Comparison of ENCODE assay signal across 9 cellular contexts in the genomic region with DNA sequence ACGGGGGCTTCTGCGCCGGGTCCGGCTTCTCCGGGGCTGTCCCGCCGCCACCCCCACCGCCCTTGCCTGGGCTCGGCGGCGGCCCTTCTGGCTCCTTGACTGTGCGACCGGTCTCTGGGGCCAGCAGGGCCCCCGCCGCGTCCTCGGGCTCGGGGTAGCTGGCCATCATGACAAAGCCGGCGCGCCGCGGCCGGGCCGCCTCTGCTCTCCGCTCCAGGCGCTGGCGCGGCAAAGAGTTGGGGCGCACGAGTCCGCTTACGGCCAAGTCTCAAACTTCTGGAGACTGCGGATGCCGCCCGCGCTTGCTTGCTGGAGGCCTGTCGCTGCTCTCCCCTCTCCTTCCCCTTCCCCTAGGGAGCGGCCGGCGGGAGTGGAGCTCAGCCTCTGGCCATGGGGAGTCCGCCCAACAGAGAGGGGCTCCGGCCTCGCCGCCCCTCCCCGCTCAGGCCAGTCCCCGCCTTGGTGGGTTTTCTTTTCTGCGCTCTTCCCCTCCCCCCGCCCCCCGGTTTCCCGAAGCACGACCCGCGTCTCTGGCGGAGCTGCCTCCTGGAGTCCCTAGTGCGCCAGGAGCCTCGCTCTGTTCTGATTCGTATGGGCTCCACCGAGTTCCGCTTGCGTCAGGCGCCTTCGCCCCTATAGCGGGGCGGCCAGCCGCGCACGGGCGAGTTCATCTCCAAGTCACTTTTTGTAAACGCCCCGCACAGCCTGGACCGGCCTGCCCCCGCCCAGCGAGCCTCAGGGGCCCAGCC. TPM values are rescaled to one million over a fixed set of nuclear protein-coding genes. Genes with fewer than 3 reads are reported as not detected.
DNase-seq lines count a peak whose midpoint lies in the region; ATAC-seq, FAIRE-seq and TF ChIP-seq lines count a peak whose summit lies in the region.
"Had no signal": no experiment of that assay in that cellular context is flagged by ENCODE, and none has a peak within 500 bp of the region (broad histone marks: within the 10 kb centered on the region; RNA-seq: fewer than 3 reads in every experiment).

A gene (minus strand): TSS at position 584 of the 749 bp plus-strand sequence. CDS start 415 bp downstream, at position 169.
A gene (plus strand): TSS at position 664 of the 749 bp plus-strand sequence. CDS start 148 bp downstream, outside the sequence.

- peak within 1 kb of the TSS; percentile 63 for H3K4me3 ChIP-seq in A549
- H3K4me3 ChIP-seq in right atrium auricular region, result peak within 1 kb of the TSS; percentile 32 to 44
- peak within 1 kb of the TSS; percentile 9 to 54 (median 41) for H3K4me3 ChIP-seq in sigmoid colon

- intact Hi-C loops in sigmoid colon (cut with DNase I), result no loop called here

- TF ChIP-seq CTCF in A549 (IDR thresholded peaks at IDR 0.05) (no peak; the same call in 2 of the 3 replicates), right atrium auricular region (IDR thresholded peaks at IDR 0.05) (no peak), sigmoid colon (IDR thresholded peaks at IDR 0.05) (no peak)

- POLR2A ChIA-PET in A549 (lab: Yijun Ruan, JAX), result interaction anchor here (0.6 to 1.2 kb wide), 5 partner anchors 11 to 398 kb away, joined by 3 to 8 read pairs (median 3); no protein-coding TSS in a partner anchor

- no peaks in the 10 kb centered on the region for H3K36me3 Mint-ChIP-seq in activated T-cell treated with anti-CD3 and anti-CD28 coated beads, Interleukin-2, amount 50 U/mL, for 4 hours (ENCODE audit: insufficient read depth)

- no peaks in the 10 kb centered on the region for H3K9me3 Mint-ChIP-seq in activated T-cell treated with anti-CD3 and anti-CD28 coated beads, Interleukin-2, amount 50 U/mL, for 4 hours

- TF ChIP-seq POLR2A in A549 (IDR thresholded peaks at IDR 0.05; ENCODE audit: low read length) (peak; percentile 24), sigmoid colon (IDR thresholded peaks at IDR 0.05) (no peak)

- peak within 1 kb of the TSS; percentile 66 for H3K4me3 Mint-ChIP-seq in activated T-cell treated with anti-CD3 and anti-CD28 coated beads, Interleukin-2, amount 50 U/mL, for 4 hours

- H3K36me3 ChIP-seq in right atrium auricular region (no peaks in the 10 kb centered on the region), sigmoid colon (no peaks in the 10 kb centered on the region)

- H3K27ac ChIP-seq in A549 (peak within 1 kb of the TSS; percentile 86 to 89), right atrium auricular region (no peak within 1 kb of the TSS), sigmoid colon (no peak within 1 kb of the TSS), substantia nigra (ENCODE audit: low read depth, low read length, poor library complexity, severe bottlenecking) (no peak within 1 kb of the TSS)

- peak; percentile 82 to 90 for ATAC-seq in A549
- peak; percentile 51 for ATAC-seq in activated T-cell treated with anti-CD3 and anti-CD28 coated beads, Interleukin-2, amount 50 U/mL, for 4 hours
- ATAC-seq in HG03139 (IDR thresholded peaks at IDR 0.05; ENCODE audit: unreplicated experiment), result no peak
- no peak for ATAC-seq in GM18858 (IDR thresholded peaks at IDR 0.05; ENCODE audit: unreplicated experiment)
- ATAC-seq: HCT116 had no signal

- TF ChIP-seq RAD21 in A549 (conservative IDR thresholded peaks at IDR 0.05 in 1 of 2, IDR thresholded peaks at IDR 0.05 in 1 of 2), result no peak

- peak; percentile 23 to 67 for DNase-seq in A549 (ENCODE audit: low read depth in 1 of 2, low spot score in 1 of 2)
- DNase-seq in GOT3 (lab: John Stamatoyannopoulos, UW), result peak; percentile 57
- no peak for DNase-seq in activated T-cell treated with anti-CD3 and anti-CD28 coated beads, Interleukin-2, amount 50 U/mL, for 4 hours
- DNase-seq in right atrium auricular region (ENCODE audit: low spot score), result no peak
- DNase-seq in sigmoid colon, result no peak
- no peak for DNase-seq in substantia nigra (lab: John Stamatoyannopoulos, UW)

- CTCF ChIA-PET in A549 (lab: Yijun Ruan, JAX), result interaction anchor here (1.0 to 2.4 kb wide), 5 partner anchors 11 to 382 kb away, joined by 4 to 7 read pairs (median 6); no protein-coding TSS in a partner anchor

- WGBS in A549 (ENCODE audit: missing lambda C conversion rate), result 23% methylated on average over 11 of the region's 74 CpGs
- WGBS in sigmoid colon, 2 donors, result 1 to 2% methylated on average over 74 of the region's 74 CpGs

- H3K4me1 ChIP-seq in A549, result peaks cover 3% of the 10 kb centered on the region; the same call in 1 of the 3 replicates
- H3K4me1 ChIP-seq in right atrium auricular region, result peaks cover 0 to 48% of the 10 kb centered on the region in 2 donors
- peaks cover 2 to 50% (median 47%) of the 10 kb centered on the region in 4 donors for H3K4me1 ChIP-seq in sigmoid colon

- no peak for FAIRE-seq in A549 (lab: Jason Lieb, UNC)

- H3K27me3 ChIP-seq in right atrium auricular region, result peaks cover 50 to 86% of the 10 kb centered on the region in 2 donors
- H3K27me3 ChIP-seq in sigmoid colon, result peaks cover 87 to 100% (median 95%) of the 10 kb centered on the region in 3 donors

- TF ChIP-seq EP300 in A549 (IDR thresholded peaks at IDR 0.05), result no peak
- no peak for TF ChIP-seq EP300 in sigmoid colon (IDR thresholded peaks at IDR 0.05)

- H3K27me3 Mint-ChIP-seq in activated T-cell treated with anti-CD3 and anti-CD28 coated beads, Interleukin-2, amount 50 U/mL, for 4 hours (ENCODE audit: low read depth), result peaks cover 83% of the 10 kb centered on the region

- peaks cover 39% of the 10 kb centered on the region for H3K4me1 Mint-ChIP-seq in activated T-cell treated with anti-CD3 and anti-CD28 coated beads, Interleukin-2, amount 50 U/mL, for 4 hours (ENCODE audit: low read depth)

- no peaks in the 10 kb centered on the region for H3K9me3 ChIP-seq in A549
- H3K9me3 ChIP-seq in right atrium auricular region, result no peaks in the 10 kb centered on the region
- no peaks in the 10 kb centered on the region for H3K9me3 ChIP-seq in sigmoid colon

- peak within 1 kb of the TSS; percentile 85 for H3K4me2 ChIP-seq in A549

TF ChIP-seq in A549, 52 proteins besides CTCF, POLR2A, EP300 and RAD21 (continues in another document):
- TF ChIP-seq, protein P1, sequence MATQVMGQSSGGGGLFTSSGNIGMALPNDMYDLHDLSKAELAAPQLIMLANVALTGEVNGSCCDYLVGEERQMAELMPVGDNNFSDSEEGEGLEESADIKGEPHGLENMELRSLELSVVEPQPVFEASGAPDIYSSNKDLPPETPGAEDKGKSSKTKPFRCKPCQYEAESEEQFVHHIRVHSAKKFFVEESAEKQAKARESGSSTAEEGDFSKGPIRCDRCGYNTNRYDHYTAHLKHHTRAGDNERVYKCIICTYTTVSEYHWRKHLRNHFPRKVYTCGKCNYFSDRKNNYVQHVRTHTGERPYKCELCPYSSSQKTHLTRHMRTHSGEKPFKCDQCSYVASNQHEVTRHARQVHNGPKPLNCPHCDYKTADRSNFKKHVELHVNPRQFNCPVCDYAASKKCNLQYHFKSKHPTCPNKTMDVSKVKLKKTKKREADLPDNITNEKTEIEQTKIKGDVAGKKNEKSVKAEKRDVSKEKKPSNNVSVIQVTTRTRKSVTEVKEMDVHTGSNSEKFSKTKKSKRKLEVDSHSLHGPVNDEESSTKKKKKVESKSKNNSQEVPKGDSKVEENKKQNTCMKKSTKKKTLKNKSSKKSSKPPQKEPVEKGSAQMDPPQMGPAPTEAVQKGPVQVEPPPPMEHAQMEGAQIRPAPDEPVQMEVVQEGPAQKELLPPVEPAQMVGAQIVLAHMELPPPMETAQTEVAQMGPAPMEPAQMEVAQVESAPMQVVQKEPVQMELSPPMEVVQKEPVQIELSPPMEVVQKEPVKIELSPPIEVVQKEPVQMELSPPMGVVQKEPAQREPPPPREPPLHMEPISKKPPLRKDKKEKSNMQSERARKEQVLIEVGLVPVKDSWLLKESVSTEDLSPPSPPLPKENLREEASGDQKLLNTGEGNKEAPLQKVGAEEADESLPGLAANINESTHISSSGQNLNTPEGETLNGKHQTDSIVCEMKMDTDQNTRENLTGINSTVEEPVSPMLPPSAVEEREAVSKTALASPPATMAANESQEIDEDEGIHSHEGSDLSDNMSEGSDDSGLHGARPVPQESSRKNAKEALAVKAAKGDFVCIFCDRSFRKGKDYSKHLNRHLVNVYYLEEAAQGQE (IDR thresholded peaks at IDR 0.05), result no peak
- TF ChIP-seq FOXS1 (CRISPR knock-in tag; IDR thresholded peaks at IDR 0.05), result no peak
- TF ChIP-seq, protein P2, sequence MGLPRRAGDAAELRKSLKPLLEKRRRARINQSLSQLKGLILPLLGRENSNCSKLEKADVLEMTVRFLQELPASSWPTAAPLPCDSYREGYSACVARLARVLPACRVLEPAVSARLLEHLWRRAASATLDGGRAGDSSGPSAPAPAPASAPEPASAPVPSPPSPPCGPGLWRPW (IDR thresholded peaks at IDR 0.05), result no peak
- no peak for TF ChIP-seq ZSCAN20 (CRISPR knock-in tag; IDR thresholded peaks at IDR 0.05)
- TF ChIP-seq FOSB (CRISPR knock-in tag; IDR thresholded peaks at IDR 0.05), result no peak
- TF ChIP-seq TP53 (CRISPR knock-in tag; IDR thresholded peaks at IDR 0.05), result no peak
- TF ChIP-seq, protein P3, sequence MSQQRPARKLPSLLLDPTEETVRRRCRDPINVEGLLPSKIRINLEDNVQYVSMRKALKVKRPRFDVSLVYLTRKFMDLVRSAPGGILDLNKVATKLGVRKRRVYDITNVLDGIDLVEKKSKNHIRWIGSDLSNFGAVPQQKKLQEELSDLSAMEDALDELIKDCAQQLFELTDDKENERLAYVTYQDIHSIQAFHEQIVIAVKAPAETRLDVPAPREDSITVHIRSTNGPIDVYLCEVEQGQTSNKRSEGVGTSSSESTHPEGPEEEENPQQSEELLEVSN (IDR thresholded peaks at IDR 0.05; ENCODE audit: borderline replicate concordance, low read depth), result 0 out of 2 replicates have a peak, but pooled peaks have one; percentile 25

RNA-seq across cellular contexts. Expression of the first gene that starts in this region (rescaled TPM):
- polyA plus RNA-seq in A549 (2011; rRNA removed) (0.90 and 1.2 TPM in 2 replicates), A549 (2017; fragmentation: RNase III; extraction: RNeasy Plus Mini Kit Qiagen cat#74134 plus additional on column Dnase treatment) (2.7 to 3.6 TPM (median 3.1 TPM) in 3 replicates), sigmoid colon (not detected)
- polyA plus RNA-seq in A549 (2012; cell fraction: cytosol; rRNA removed), result 1.7 and 2.8 TPM in 2 replicates
- polyA plus RNA-seq in A549 (2012; cell fraction: nucleus; rRNA removed), result 2.6 and 3.0 TPM in 2 replicates
- 0.91 and 1.0 TPM in 2 replicates for polyA minus RNA-seq in A549 (2011; rRNA and poly(A)+ RNA removed)
- total RNA-seq in activated T-cell treated with anti-CD3 and anti-CD28 coated beads, Interleukin-2, amount 50 U/mL, for 4 hours, result under 1 TPM in 1 of 3 donors, not detected in 2; 0.05 TPM
- total RNA-seq in right atrium auricular region (not detected), sigmoid colon (not detected)

RNA-seq across cellular contexts. Expression of the second gene that starts in this region (rescaled TPM):
- polyA plus RNA-seq in A549 (2011; rRNA removed) (2.2 and 2.3 TPM in 2 replicates), A549 (2017; fragmentation: RNase III; extraction: RNeasy Plus Mini Kit Qiagen cat#74134 plus additional on column Dnase treatment) (2.6 to 3.5 TPM (median 3.2 TPM) in 3 replicates), sigmoid colon (under 1 TPM in 1 of 3 donors, not detected in 2; under 0.01 TPM)
- 1.2 and 2.0 TPM in 2 replicates for polyA plus RNA-seq in A549 (2012; cell fraction: cytosol; rRNA removed)
- 4.4 and 4.9 TPM in 2 replicates for polyA plus RNA-seq in A549 (2012; cell fraction: nucleus; rRNA removed)
- 1.9 and 3.3 TPM in 2 replicates for polyA minus RNA-seq in A549 (2011; rRNA and poly(A)+ RNA removed)
- not detected for total RNA-seq in activated T-cell treated with anti-CD3 and anti-CD28 coated beads, Interleukin-2, amount 50 U/mL, for 4 hours
- total RNA-seq in right atrium auricular region (not detected), sigmoid colon (not detected)

Comparison
In these comparisons a context has a peak if more than half of its experiments do, and no peak if none do; other contexts are left out.
1. Peak in ATAC-seq in activated T-cell treated with anti-CD3 and anti-CD28 coated beads, Interleukin-2, amount 50 U/mL, for 4 hours; RNA of the genes that start here not detected or under 1 TPM.
2. ATAC-seq: peak in A549 (2 of 2); none in HG03139 (single experiment) and GM18858 (single experiment).
3. DNase-seq: peak in A549 (2 of 2) and GOT3 (single experiment); none in activated T-cell treated with anti-CD3 and anti-CD28 coated beads, Interleukin-2, amount 50 U/mL, for 4 hours (single experiment), right atrium auricular region (single experiment), sigmoid colon (single experiment) and substantia nigra (0 of 49).
4. H3K27ac ChIP-seq: peak in A549 (2 of 2); none in right atrium auricular region (0 of 2), sigmoid colon (0 of 4) and substantia nigra (single experiment).
5. Peak in every context shown above with its lines, with median percentiles within 50 percentile points of each other: H3K4me3 ChIP-seq.